In genomic region chr10:88415533-88416130, GRCh38 we compare ENCODE assay signal across 27 cellular contexts.
A peak's percentile ranks its signal among the peaks of the same experiment; 100 is the strongest.
DNase-seq lines count a peak whose midpoint lies in the region; ATAC-seq and TF ChIP-seq lines count a peak whose summit lies in the region.
"Had no signal": no experiment of that assay in that cellular context is flagged by ENCODE, and none has a peak within 500 bp of the region (broad histone marks: within the 10 kb centered on the region; RNA-seq: fewer than 3 reads in every experiment).

No MANE protein-coding gene starts in this region.

- H4K20me1 ChIP-seq in OCI-LY7 (ENCODE audit: insufficient read depth, low read length): no peaks in the 10 kb centered on the region

- no peak overlapping the region for H2AFZ ChIP-seq in OCI-LY7 (ENCODE audit: low read length)
- H2AFZ ChIP-seq: parathyroid adenoma, PC-9 had no signal

- H3K4me1 Mint-ChIP-seq in WTC11: peaks cover 43% of the 10 kb centered on the region
- no peaks in the 10 kb centered on the region for H3K4me1 Mint-ChIP-seq in activated T-helper 1 cell treated with anti-CD3 and anti-CD28 coated beads, Interleukin-12 subunit alpha, Interleukin-12 subunit beta, Interleukin-2, Interleukin-4 antibody, amounts not matched to agents 30 ng/mL and 10 ng/mL and 1 ng/mL, durations not matched to agents 14 hours and 24 hours and 36 hours (ENCODE audit: low read depth)
- H3K4me1 Mint-ChIP-seq: stimulated activated naive CD8-positive, alpha-beta T cell treated with anti-CD3 and anti-CD28 coated beads, Interleukin-15, amount 100 ng/mL, for 72 hours; T-cell had no signal

- no peak overlapping the region for H3K4me2 ChIP-seq in OCI-LY7 (ENCODE audit: low read length)
- H3K4me2 ChIP-seq: PC-9 had no signal

- H3K9me2 ChIP-seq in OCI-LY7 (ENCODE audit: insufficient read depth, low read length): no peaks in the 10 kb centered on the region

- H3K27me3 ChIP-seq in H7 (ENCODE audit: control insufficient read depth, insufficient read depth, low read length): no peaks in the 10 kb centered on the region
- no peaks in the 10 kb centered on the region for H3K27me3 ChIP-seq in psoas muscle (ENCODE audit: insufficient read depth in 3 of 3, low read length in 2 of 3)
- H3K27me3 ChIP-seq: brain microvascular endothelial cell, left lung, thyroid gland had no signal

- H3K9me3 ChIP-seq in psoas muscle (no peaks in the 10 kb centered on the region), OCI-LY7 (ENCODE audit: low read length) (no peaks in the 10 kb centered on the region)
- H3K9me3 ChIP-seq: left lung, thyroid gland had no signal

- H3K36me3 Mint-ChIP-seq in WTC11: no peaks in the 10 kb centered on the region
- no peaks in the 10 kb centered on the region for H3K36me3 Mint-ChIP-seq in activated T-helper 1 cell treated with anti-CD3 and anti-CD28 coated beads, Interleukin-12 subunit alpha, Interleukin-12 subunit beta, Interleukin-2, Interleukin-4 antibody, amounts not matched to agents 30 ng/mL and 10 ng/mL and 1 ng/mL, durations not matched to agents 14 hours and 24 hours and 36 hours (ENCODE audit: low read depth)
- H3K36me3 Mint-ChIP-seq: mesothelial cell of epicardium, T-cell had no signal

- DNase-seq in H7 (peak; percentile 6), MV-4-11 (lab: John Stamatoyannopoulos, UW) (peak; percentile 78), WTC11 (ENCODE audit: low spot score) (no peak), psoas muscle (no peak), OCI-LY7 (ENCODE audit: low spot score) (no peak), midbrain (lab: John Stamatoyannopoulos, UW) (no peak)
- DNase-seq in activated T-helper 1 cell treated with anti-CD3 and anti-CD28 coated beads, Interleukin-12 subunit alpha, Interleukin-12 subunit beta, Interleukin-2, Interleukin-4 antibody, amounts not matched to agents 30 ng/mL and 10 ng/mL and 1 ng/mL, durations not matched to agents 14 hours and 24 hours and 36 hours (ENCODE audit: low spot score): no peak
- DNase-seq: activated CD4-positive, alpha-beta T cell treated with anti-CD3 and anti-CD28 coated beads for 48 hours; activated naive CD4-positive, alpha-beta T cell treated with anti-CD3 and anti-CD28 coated beads for 36 hours; activated T-cell treated with anti-CD3 and anti-CD28 coated beads, Interleukin-2, amount 50 U/mL, for 4 hours; brain microvascular endothelial cell; effector CD4-positive, alpha-beta T cell; KG1; left lung; NCI-H1105; NCI-H2029; NCI-H69; PC-9; SHP77 treated with DMSO at 0.1 percent for 48 hours; stimulated activated CD4-positive, alpha-beta T cell treated with anti-CD3 and anti-CD28 coated beads, Interleukin-15, amount 100 ng/mL, for 24 hours; stimulated activated naive CD8-positive, alpha-beta T cell treated with anti-CD3 and anti-CD28 coated beads, Interleukin-15, amount 100 ng/mL, for 72 hours; T-cell; thyroid gland had no signal

- H3K36me3 ChIP-seq in H7 (replicated peaks; ENCODE audit: control insufficient read depth, insufficient read depth, low read length) (no peaks in the 10 kb centered on the region), psoas muscle (ENCODE audit: insufficient read depth in 1 of 2, low read depth in 1 of 2) (no peaks in the 10 kb centered on the region), OCI-LY7 (ENCODE audit: insufficient read depth, low read length) (no peaks in the 10 kb centered on the region)
- H3K36me3 ChIP-seq: brain microvascular endothelial cell, left lung, thyroid gland had no signal

- ATAC-seq in WTC11: peak; percentile 85
- peak; percentile 92 to 98 (median 98) for ATAC-seq in psoas muscle
- ATAC-seq: activated T-cell treated with anti-CD3 and anti-CD28 coated beads, Interleukin-2, amount 50 U/mL, for 4 hours; left lung; sciatic nerve; stimulated activated naive CD8-positive, alpha-beta T cell treated with anti-CD3 and anti-CD28 coated beads, Interleukin-15, amount 100 ng/mL, for 72 hours; T-cell had no signal

- peak overlapping the region; percentile 68; the same call in 1 of the 2 replicates for H3K27ac Mint-ChIP-seq in WTC11
- no peak overlapping the region for H3K27ac Mint-ChIP-seq in activated T-helper 1 cell treated with anti-CD3 and anti-CD28 coated beads, Interleukin-12 subunit alpha, Interleukin-12 subunit beta, Interleukin-2, Interleukin-4 antibody, amounts not matched to agents 30 ng/mL and 10 ng/mL and 1 ng/mL, durations not matched to agents 14 hours and 24 hours and 36 hours
- H3K27ac Mint-ChIP-seq: activated naive CD4-positive, alpha-beta T cell treated with anti-CD3 and anti-CD28 coated beads for 36 hours; mesothelial cell of epicardium; stimulated activated naive CD8-positive, alpha-beta T cell treated with anti-CD3 and anti-CD28 coated beads, Interleukin-15, amount 100 ng/mL, for 72 hours; T-cell had no signal

- no peaks in the 10 kb centered on the region for H3K27me3 Mint-ChIP-seq in WTC11 (ENCODE audit: low read depth)
- H3K27me3 Mint-ChIP-seq in activated T-helper 1 cell treated with anti-CD3 and anti-CD28 coated beads, Interleukin-12 subunit alpha, Interleukin-12 subunit beta, Interleukin-2, Interleukin-4 antibody, amounts not matched to agents 30 ng/mL and 10 ng/mL and 1 ng/mL, durations not matched to agents 14 hours and 24 hours and 36 hours (ENCODE audit: insufficient read depth): no peaks in the 10 kb centered on the region
- H3K27me3 Mint-ChIP-seq: stimulated activated naive CD8-positive, alpha-beta T cell treated with anti-CD3 and anti-CD28 coated beads, Interleukin-15, amount 100 ng/mL, for 72 hours; T-cell had no signal

- H3K4me1 ChIP-seq in psoas muscle (peaks cover 38% of the 10 kb centered on the region), OCI-LY7 (ENCODE audit: insufficient read depth, low read length, poor library complexity, severe bottlenecking) (peaks cover 23% of the 10 kb centered on the region)
- H3K4me1 ChIP-seq: left lung, parathyroid adenoma, thyroid gland had no signal

- intact Hi-C loops in psoas muscle (cut with DNase I) (no loop called here), OCI-LY7 (cut with micrococcal nuclease; ENCODE audit: unreplicated experiment) (no loop called here)
- intact Hi-C loops in activated T-helper 1 cell treated with anti-CD3 and anti-CD28 coated beads, Interleukin-12 subunit alpha, Interleukin-12 subunit beta, Interleukin-2, Interleukin-4 antibody, amounts not matched to agents 30 ng/mL and 10 ng/mL and 1 ng/mL, durations not matched to agents 14 hours and 24 hours and 36 hours (cut with micrococcal nuclease): no loop called here

- no peak overlapping the region for H3K4me3 Mint-ChIP-seq in WTC11
- no peak overlapping the region for H3K4me3 Mint-ChIP-seq in activated T-helper 1 cell treated with anti-CD3 and anti-CD28 coated beads, Interleukin-12 subunit alpha, Interleukin-12 subunit beta, Interleukin-2, Interleukin-4 antibody, amounts not matched to agents 30 ng/mL and 10 ng/mL and 1 ng/mL, durations not matched to agents 14 hours and 24 hours and 36 hours
- H3K4me3 Mint-ChIP-seq: activated naive CD4-positive, alpha-beta T cell treated with anti-CD3 and anti-CD28 coated beads for 36 hours; activated T-cell treated with anti-CD3 and anti-CD28 coated beads, Interleukin-2, amount 50 U/mL, for 4 hours; mesothelial cell of epicardium; nephron; stimulated activated naive CD8-positive, alpha-beta T cell treated with anti-CD3 and anti-CD28 coated beads, Interleukin-15, amount 100 ng/mL, for 72 hours; T-cell had no signal

- POLR2A ChIA-PET in WTC11 (lab: Charles Lee) (no interaction called here), OCI-LY7 (lab: Charles Lee) (no interaction called here)

- peak overlapping the region; percentile 66 for H3K27ac ChIP-seq in psoas muscle
- no peak overlapping the region for H3K27ac ChIP-seq in OCI-LY7 (ENCODE audit: low read depth, low read length, poor library complexity, severe bottlenecking)
- H3K27ac ChIP-seq: brain microvascular endothelial cell, left lung, parathyroid adenoma, PC-9, thyroid gland had no signal

- no peaks in the 10 kb centered on the region for H3K9me3 Mint-ChIP-seq in WTC11
- no peaks in the 10 kb centered on the region for H3K9me3 Mint-ChIP-seq in activated T-helper 1 cell treated with anti-CD3 and anti-CD28 coated beads, Interleukin-12 subunit alpha, Interleukin-12 subunit beta, Interleukin-2, Interleukin-4 antibody, amounts not matched to agents 30 ng/mL and 10 ng/mL and 1 ng/mL, durations not matched to agents 14 hours and 24 hours and 36 hours
- H3K9me3 Mint-ChIP-seq: activated naive CD4-positive, alpha-beta T cell treated with anti-CD3 and anti-CD28 coated beads for 36 hours; activated T-cell treated with anti-CD3 and anti-CD28 coated beads, Interleukin-2, amount 50 U/mL, for 4 hours; mesothelial cell of epicardium; nephron; stimulated activated naive CD8-positive, alpha-beta T cell treated with anti-CD3 and anti-CD28 coated beads, Interleukin-15, amount 100 ng/mL, for 72 hours; T-cell had no signal

- H3K79me2 ChIP-seq in OCI-LY7 (ENCODE audit: insufficient read depth, low read depth, low read length): no peaks in the 10 kb centered on the region
- H3K79me2 ChIP-seq: parathyroid adenoma had no signal

- BruUV-seq in OCI-LY7 (replicated peaks; lab: Mats Ljungman, UMichigan): no TSS peak

- H3K4me3 ChIP-seq in H7 (ENCODE audit: insufficient read depth, low read depth, low read length) (no peak overlapping the region), psoas muscle (no peak overlapping the region), OCI-LY7 (ENCODE audit: low read depth, low read length, poor library complexity, severe bottlenecking) (no peak overlapping the region)
- H3K4me3 ChIP-seq: left lung, PC-9, thyroid gland had no signal

- 36 to 49% (median 39%) methylated on average over 1 of the region's 1 CpG for WGBS in psoas muscle, 3 donors

- TF ChIP-seq CTCF in WTC11 (IDR thresholded peaks at IDR 0.05) (no peak), psoas muscle (IDR thresholded peaks at IDR 0.05) (no peak), OCI-LY7 (conservative IDR thresholded peaks at IDR 0.05; ENCODE audit: low read length) (no peak)

- CTCF ChIA-PET in WTC11 (lab: Charles Lee): no interaction called here
- CTCF ChIA-PET in OCI-LY7 (lab: Charles Lee; ENCODE audit: unreplicated experiment): interaction anchor here (0.6 kb wide), 1 partner anchor 307 kb away, joined by 3 read pairs; no protein-coding TSS in a partner anchor

TF ChIP-seq in WTC11, 78 proteins besides CTCF, POLR2A, EP300 and RAD21 (continues in another document):
- TF ChIP-seq, protein P1, sequence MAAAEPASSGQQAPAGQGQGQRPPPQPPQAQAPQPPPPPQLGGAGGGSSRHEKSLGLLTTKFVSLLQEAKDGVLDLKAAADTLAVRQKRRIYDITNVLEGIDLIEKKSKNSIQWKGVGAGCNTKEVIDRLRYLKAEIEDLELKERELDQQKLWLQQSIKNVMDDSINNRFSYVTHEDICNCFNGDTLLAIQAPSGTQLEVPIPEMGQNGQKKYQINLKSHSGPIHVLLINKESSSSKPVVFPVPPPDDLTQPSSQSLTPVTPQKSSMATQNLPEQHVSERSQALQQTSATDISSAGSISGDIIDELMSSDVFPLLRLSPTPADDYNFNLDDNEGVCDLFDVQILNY (CRISPR knock-in tag; IDR thresholded peaks at IDR 0.05): no peak

Comparison
In these comparisons a context has a peak if more than half of its experiments do, and no peak if none do; other contexts are left out.
1. DNase-seq: peak in H7 (single experiment) and MV-4-11 (single experiment); none in WTC11 (single experiment), psoas muscle (0 of 2), activated T-helper 1 cell treated with anti-CD3 and anti-CD28 coated beads, Interleukin-12 subunit alpha, Interleukin-12 subunit beta, Interleukin-2, Interleukin-4 antibody, amounts not matched to agents 30 ng/mL and 10 ng/mL and 1 ng/mL, durations not matched to agents 14 hours and 24 hours and 36 hours (single experiment), OCI-LY7 (single experiment) and midbrain (single experiment).